ENCODE assay signal across 8 cellular contexts in genomic region chr14:103334644-103335603, GRCh38.
DNase-seq lines count a peak whose midpoint lies in the region; ATAC-seq and TF ChIP-seq lines count a peak whose summit lies in the region.

No MANE protein-coding gene starts in this region.

- H3K27ac ChIP-seq in mucosa of rectum (ENCODE audit: low read depth in 2 of 2, low read length in 2 of 2), result peak overlapping the region; percentile 100

- TF ChIP-seq POLR2A in erythroblast (IDR thresholded peaks at IDR 0.05; ENCODE audit: low read length), result peak; percentile 22

- no peaks in the 10 kb centered on the region for H3K9me3 ChIP-seq in NT2/D1 (ENCODE audit: insufficient read depth, low read length)
- H3K9me3 ChIP-seq in mucosa of rectum (ENCODE audit: control insufficient read depth in 2 of 2, low read length in 2 of 2), result no peaks in the 10 kb centered on the region

- H3K4me1 ChIP-seq in NT2/D1 (ENCODE audit: insufficient read depth, insufficient read length) (no peaks in the 10 kb centered on the region), mucosa of rectum (ENCODE audit: control insufficient read depth in 2 of 2, insufficient read depth in 2 of 2, low read length in 2 of 2) (peaks cover 15 to 17% of the 10 kb centered on the region in 2 donors)

- H3K4me3 ChIP-seq in NT2/D1 (ENCODE audit: insufficient read length, low read depth) (peak overlapping the region; percentile 91), mucosa of rectum (ENCODE audit: low read length in 2 of 2) (peak overlapping the region; percentile 88 to 95)

- peak; percentile 12 for ATAC-seq in HG02938 (IDR thresholded peaks at IDR 0.05; ENCODE audit: unreplicated experiment)

- H3K36me3 ChIP-seq in NT2/D1 (ENCODE audit: insufficient read depth, insufficient read length, low read length) (peaks cover 52% of the 10 kb centered on the region), mucosa of rectum (ENCODE audit: control insufficient read depth in 2 of 2, insufficient read depth in 2 of 2, low read length in 2 of 2) (peaks cover 44 to 49% of the 10 kb centered on the region in 2 donors)

- H3K27me3 ChIP-seq in NT2/D1 (ENCODE audit: insufficient read depth, insufficient read length) (no peaks in the 10 kb centered on the region), mucosa of rectum (ENCODE audit: control insufficient read depth in 2 of 2, insufficient read depth in 2 of 2, low read length in 2 of 2) (no peaks in the 10 kb centered on the region)

- peak; percentile 12 for DNase-seq in NCI-H2029 (lab: John Stamatoyannopoulos, UW)
- DNase-seq in NCI-H2029 treated with DMSO at 0.1 percent for 48 hours (lab: John Stamatoyannopoulos, UW), result no peak
- DNase-seq in NT2/D1 (ENCODE audit: low read depth, low spot score), result no peak
- DNase-seq in activated T-cell treated with anti-CD3 and anti-CD28 coated beads, Interleukin-2, amount 50 U/mL, for 1 hour, result peak; percentile 80
- peak; percentile 77 to 89 for DNase-seq in erythroblast (lab: John Stamatoyannopoulos, UW)
- peak; percentile 67 to 73 for DNase-seq in stimulated activated CD8-positive, alpha-beta memory T cell treated with anti-CD3 and anti-CD28 coated beads, Interleukin-2, amount 100 ng/mL, for 48 hours (ENCODE audit: low read depth in 2 of 2)

- peak overlapping the region; percentile 97 for H3K9ac ChIP-seq in NT2/D1 (ENCODE audit: insufficient read length, low read depth)
- H3K9ac ChIP-seq in mucosa of rectum (ENCODE audit: low read depth in 1 of 2, low read length in 2 of 2), result peak overlapping the region; percentile 93 to 99

Comparison
In these comparisons a context has a peak if more than half of its experiments do, and no peak if none do; other contexts are left out.
1. DNase-seq: peak in NCI-H2029 (single experiment), activated T-cell treated with anti-CD3 and anti-CD28 coated beads, Interleukin-2, amount 50 U/mL, for 1 hour (single experiment), erythroblast (2 of 2) and stimulated activated CD8-positive, alpha-beta memory T cell treated with anti-CD3 and anti-CD28 coated beads, Interleukin-2, amount 100 ng/mL, for 48 hours (2 of 2); none in NCI-H2029 treated with DMSO at 0.1 percent for 48 hours (single experiment) and NT2/D1 (single experiment).